ENCODE assay signal across 29 cellular contexts in genomic region chr2:19580264-19580663, GRCh38.
A peak's percentile ranks its signal among the peaks of the same experiment; 100 is the strongest.
DNase-seq lines count a peak whose midpoint lies in the region; ATAC-seq and TF ChIP-seq lines count a peak whose summit lies in the region.
"Had no signal": no experiment of that assay in that cellular context is flagged by ENCODE, and none has a peak within 500 bp of the region (broad histone marks: within the 10 kb centered on the region; RNA-seq: fewer than 3 reads in every experiment).

No MANE protein-coding gene starts in this region.

- intact Hi-C loops in heart left ventricle (cut with DNase I) = no loop called here

- H2BK120ac ChIP-seq in trophoblast cell (ENCODE audit: insufficient read depth, low read length, poor library complexity) = no peak overlapping the region

- DNase-seq in DMS53 (lab: John Stamatoyannopoulos, UW) (peak; percentile 36), DMS53 treated with DMSO at 0.1 percent for 48 hours (lab: John Stamatoyannopoulos, UW; ENCODE audit: unreplicated experiment) (no peak), heart left ventricle (no peak), trophoblast cell (peak in 1 of 2 donors; percentile 4), EL (no peak), chondrocyte (ENCODE audit: low spot score) (no peak)
- DNase-seq: activated CD4-positive, alpha-beta T cell treated with anti-CD3 and anti-CD28 coated beads, Interleukin-2, amount 10 ng/mL, durations not matched to agents 7 days and 5 days; activated CD8-positive, alpha-beta memory T cell treated with anti-CD3 and anti-CD28 coated beads, Interleukin-2, amount 10 ng/mL, durations not matched to agents 7 days and 5 days; DMS79 treated with DMSO at 0.1 percent for 48 hours; endodermal cell; head of caudate nucleus; NCI-H187 treated with DMSO at 0.1 percent for 48 hours; NCI-H2227 treated with DMSO at 0.1 percent for 48 hours; SHP77 treated with DMSO at 0.1 percent for 48 hours; stimulated activated CD4-positive, alpha-beta T cell treated with anti-CD3 and anti-CD28 coated beads, Interleukin-4, amount 100 ng/mL, for 1 hour; stimulated activated naive CD4-positive, alpha-beta T cell; T-cell had no signal

- H3K9me3 ChIP-seq in heart left ventricle (peaks cover 0 to 7% (median 0%) of the 10 kb centered on the region in 12 donors), trophoblast cell (ENCODE audit: insufficient read depth, low read depth, low read length) (no peaks in the 10 kb centered on the region)
- H3K9me3 ChIP-seq: neutrophil, testis had no signal

- H3K4me1 ChIP-seq in heart left ventricle (peaks cover 0 to 36% (median 11%) of the 10 kb centered on the region in 12 donors), trophoblast cell (ENCODE audit: control insufficient read depth in 1 of 2, insufficient read depth in 2 of 2, low read length in 2 of 2) (peaks cover 3 to 5% of the 10 kb centered on the region in 2 experiments)
- H3K4me1 ChIP-seq: testis had no signal

- H3K79me2 ChIP-seq in trophoblast cell (ENCODE audit: control insufficient read depth, insufficient read depth, low read length, poor library complexity) = no peaks in the 10 kb centered on the region

- H2AFZ ChIP-seq in trophoblast cell (ENCODE audit: insufficient read depth, low read length, poor library complexity) = no peak overlapping the region

- H3K4ac ChIP-seq in trophoblast cell (ENCODE audit: low read depth, low read length) = no peak overlapping the region

- H3K79me1 ChIP-seq in trophoblast cell (ENCODE audit: low read length) = no peaks in the 10 kb centered on the region

- no peak for TF ChIP-seq CTCF in VCaP (conservative IDR thresholded peaks at IDR 0.05)
- no peak for TF ChIP-seq CTCF in heart left ventricle (IDR thresholded peaks at IDR 0.05)
- no peak for TF ChIP-seq CTCF in chondrocyte (IDR thresholded peaks at IDR 0.05)

- no peak overlapping the region for H3K4me2 ChIP-seq in trophoblast cell (ENCODE audit: low read length)
- H3K4me2 ChIP-seq: KMS-11 had no signal

- H4K91ac ChIP-seq in trophoblast cell (ENCODE audit: low read depth, low read length) = no peak overlapping the region

- H3K4me1 Mint-ChIP-seq in chondrocyte (ENCODE audit: low read depth) = peaks cover 50% of the 10 kb centered on the region
- H3K4me1 Mint-ChIP-seq: activated CD4-positive, alpha-beta T cell treated with anti-CD3 and anti-CD28 coated beads, Interleukin-2, amount 10 ng/mL, durations not matched to agents 7 days and 5 days; activated CD8-positive, alpha-beta memory T cell treated with anti-CD3 and anti-CD28 coated beads, Interleukin-2, amount 10 ng/mL, durations not matched to agents 7 days and 5 days; activated naive CD4-positive, alpha-beta T cell treated with anti-CD3 and anti-CD28 coated beads, Interleukin-2, amount 50 U/mL, for 24 hours; B cell; endodermal cell; T-cell had no signal

- H3K9me3 Mint-ChIP-seq in chondrocyte (ENCODE audit: low read depth) = peaks cover 9% of the 10 kb centered on the region
- H3K9me3 Mint-ChIP-seq: activated CD4-positive, alpha-beta T cell treated with anti-CD3 and anti-CD28 coated beads, Interleukin-2, amount 10 ng/mL, durations not matched to agents 7 days and 5 days; activated naive CD4-positive, alpha-beta T cell treated with anti-CD3 and anti-CD28 coated beads, Interleukin-2, amount 50 U/mL, for 24 hours; activated T-helper 1 cell treated with anti-CD3 and anti-CD28 coated beads, Interleukin-12 subunit alpha, Interleukin-12 subunit beta, Interleukin-2, Interleukin-4 antibody, amounts not matched to agents 30 ng/mL and 10 ng/mL and 1 ng/mL, durations not matched to agents 14 hours and 24 hours and 36 hours; endodermal cell had no signal

- 15 to 31% (median 26%) methylated on average over 1 of the region's 1 CpG for WGBS in heart left ventricle, 4 donors
- WGBS in trophoblast cell (ENCODE audit: extremely low coverage, insufficient coverage, insufficient read length) = no CpG with 5 or more reads among the region's 1 CpG

- H3K27ac ChIP-seq in VCaP (peak overlapping the region; percentile 13), heart left ventricle (no peak overlapping the region), trophoblast cell (ENCODE audit: low read depth, low read length) (no peak overlapping the region)
- H3K27ac ChIP-seq: 22Rv1, coronary artery, KMS-11, neutrophil, testis had no signal

- H2AK5ac ChIP-seq in trophoblast cell (ENCODE audit: low read length) = no peak overlapping the region

- H3K9ac ChIP-seq in trophoblast cell (ENCODE audit: low read length) = no peak overlapping the region
- H3K9ac ChIP-seq: KMS-11 had no signal

- no peak overlapping the region for H3K4me3 Mint-ChIP-seq in chondrocyte (ENCODE audit: unreplicated experiment)
- H3K4me3 Mint-ChIP-seq: activated CD4-positive, alpha-beta T cell treated with anti-CD3 and anti-CD28 coated beads, Interleukin-2, amount 10 ng/mL, durations not matched to agents 7 days and 5 days; activated CD8-positive, alpha-beta memory T cell treated with anti-CD3 and anti-CD28 coated beads, Interleukin-2, amount 10 ng/mL, durations not matched to agents 7 days and 5 days; activated naive CD4-positive, alpha-beta T cell treated with anti-CD3 and anti-CD28 coated beads, Interleukin-2, amount 50 U/mL, for 24 hours; activated T-helper 1 cell treated with anti-CD3 and anti-CD28 coated beads, Interleukin-12 subunit alpha, Interleukin-12 subunit beta, Interleukin-2, Interleukin-4 antibody, amounts not matched to agents 30 ng/mL and 10 ng/mL and 1 ng/mL, durations not matched to agents 14 hours and 24 hours and 36 hours; B cell; endodermal cell; T-cell had no signal

- TF ChIP-seq POLR2A in heart left ventricle (IDR thresholded peaks at IDR 0.05) = no peak

- H3K4me3 ChIP-seq in heart left ventricle = no peak overlapping the region
- H3K4me3 ChIP-seq in trophoblast cell (ENCODE audit: low read depth, low read length) = no peak overlapping the region
- H3K4me3 ChIP-seq: coronary artery, GM12878, testis had no signal

- no peak overlapping the region for H3K23ac ChIP-seq in trophoblast cell (ENCODE audit: low read length)

- no peaks in the 10 kb centered on the region for H3K27me3 Mint-ChIP-seq in chondrocyte (ENCODE audit: low read depth)

- H4K8ac ChIP-seq in trophoblast cell (ENCODE audit: low read depth, low read length) = no peak overlapping the region

- no peak overlapping the region for H4K12ac ChIP-seq in trophoblast cell (ENCODE audit: low read depth, low read length)

- H3K27ac Mint-ChIP-seq in chondrocyte (ENCODE audit: unreplicated experiment) = no peak overlapping the region
- H3K27ac Mint-ChIP-seq: activated CD4-positive, alpha-beta T cell treated with anti-CD3 and anti-CD28 coated beads, Interleukin-2, amount 10 ng/mL, durations not matched to agents 7 days and 5 days; activated CD8-positive, alpha-beta memory T cell treated with anti-CD3 and anti-CD28 coated beads, Interleukin-2, amount 10 ng/mL, durations not matched to agents 7 days and 5 days; activated naive CD4-positive, alpha-beta T cell treated with anti-CD3 and anti-CD28 coated beads, Interleukin-2, amount 50 U/mL, for 24 hours; activated T-helper 1 cell treated with anti-CD3 and anti-CD28 coated beads, Interleukin-12 subunit alpha, Interleukin-12 subunit beta, Interleukin-2, Interleukin-4 antibody, amounts not matched to agents 30 ng/mL and 10 ng/mL and 1 ng/mL, durations not matched to agents 14 hours and 24 hours and 36 hours; B cell; endodermal cell; T-cell had no signal

- no peak overlapping the region for H3K14ac ChIP-seq in trophoblast cell (ENCODE audit: low read length)

- H3K27me3 ChIP-seq in heart left ventricle (no peaks in the 10 kb centered on the region), trophoblast cell (ENCODE audit: insufficient read depth, low read length) (no peaks in the 10 kb centered on the region)
- H3K27me3 ChIP-seq: neutrophil, testis had no signal

- peak overlapping the region; percentile 38 for H2BK12ac ChIP-seq in trophoblast cell (ENCODE audit: low read length)

- ATAC-seq in heart left ventricle (peak; percentile 52 to 76 (median 76)), GM18519 (IDR thresholded peaks at IDR 0.05; ENCODE audit: low FRiP score, unreplicated experiment) (no peak)
- ATAC-seq: activated CD8-positive, alpha-beta memory T cell treated with anti-CD3 and anti-CD28 coated beads, Interleukin-2, amount 10 ng/mL, durations not matched to agents 7 days and 5 days; GM12878; left lobe of liver; T-cell had no signal

- no peak overlapping the region for H2BK5ac ChIP-seq in trophoblast cell (ENCODE audit: low read depth, low read length, poor library complexity)

- H3K36me3 ChIP-seq in heart left ventricle (no peaks in the 10 kb centered on the region), trophoblast cell (ENCODE audit: control insufficient read depth in 1 of 2, insufficient read depth in 2 of 2, low read length in 2 of 2) (no peaks in the 10 kb centered on the region)
- H3K36me3 ChIP-seq: neutrophil had no signal

- H3K18ac ChIP-seq in trophoblast cell (ENCODE audit: low read length) = no peak overlapping the region

- peaks cover 7% of the 10 kb centered on the region for H3K36me3 Mint-ChIP-seq in chondrocyte (ENCODE audit: low read depth)
- H3K36me3 Mint-ChIP-seq: activated CD8-positive, alpha-beta memory T cell treated with anti-CD3 and anti-CD28 coated beads, Interleukin-2, amount 10 ng/mL, durations not matched to agents 7 days and 5 days; activated naive CD4-positive, alpha-beta T cell treated with anti-CD3 and anti-CD28 coated beads, Interleukin-2, amount 50 U/mL, for 24 hours; T-cell had no signal
